ENCODE assay signal across 9 cellular contexts in genomic region chr6:167501831-167502385, GRCh38.
DNase-seq lines count a peak whose midpoint lies in the region; ATAC-seq and TF ChIP-seq lines count a peak whose summit lies in the region.
"Had no signal": no experiment of that assay in that cellular context is flagged by ENCODE, and none has a peak within 500 bp of the region (broad histone marks: within the 10 kb centered on the region; RNA-seq: fewer than 3 reads in every experiment).

No MANE protein-coding gene starts in this region.

- intact Hi-C loops in vagina (cut with DNase I): no loop called here

- H3K27me3 ChIP-seq in BLaER1: no peaks in the 10 kb centered on the region
- H3K27me3 ChIP-seq in H7 (ENCODE audit: control insufficient read depth, insufficient read depth, low read length): no peaks in the 10 kb centered on the region
- no peaks in the 10 kb centered on the region for H3K27me3 ChIP-seq in vagina

- no peak for TF ChIP-seq CTCF in vagina (IDR thresholded peaks at IDR 0.05)

- ATAC-seq in HG03432 (IDR thresholded peaks at IDR 0.05; ENCODE audit: unreplicated experiment) (no peak), HG03175 (IDR thresholded peaks at IDR 0.05; ENCODE audit: unreplicated experiment) (no peak)

- H3K4me1 ChIP-seq in BLaER1 (peaks cover 63% of the 10 kb centered on the region), vagina (no peaks in the 10 kb centered on the region)

- in situ Hi-C loops in SK-MEL-5 (cut with HindIII; ENCODE audit: low pct_unique_long_range_greater_than_20kb, low sequenced_read_pairs): no loop called here

- DNase-seq in H7 (peak; percentile 84), SK-MEL-5 (ENCODE audit: low read depth, low spot score) (peak; percentile 45), left kidney (ENCODE audit: low read depth, low spot score) (peak; percentile 81), Kasumi-1 (lab: John Stamatoyannopoulos, UW) (no peak), vagina (ENCODE audit: extremely low spot score in 2 of 2) (no peak)
- DNase-seq: left cardiac atrium had no signal

- H3K4me3 ChIP-seq in BLaER1 (no peak overlapping the region), H7 (ENCODE audit: insufficient read depth, low read depth, low read length) (no peak overlapping the region), vagina (no peak overlapping the region)

- 0 out of 2 replicates have a peak overlapping the region, but pooled peaks have one; percentile 12 for H3K4me2 ChIP-seq in BLaER1

- peaks cover 14% of the 10 kb centered on the region; the same call in 1 of the 2 replicates for H3K9me3 ChIP-seq in BLaER1
- no peaks in the 10 kb centered on the region for H3K9me3 ChIP-seq in vagina

- H3K9ac ChIP-seq in BLaER1: no peak overlapping the region

- no peaks in the 10 kb centered on the region for H3K36me3 ChIP-seq in BLaER1
- no peaks in the 10 kb centered on the region for H3K36me3 ChIP-seq in H7 (replicated peaks; ENCODE audit: control insufficient read depth, insufficient read depth, low read length)
- no peaks in the 10 kb centered on the region for H3K36me3 ChIP-seq in vagina

- TF ChIP-seq POLR2A in vagina (IDR thresholded peaks at IDR 0.05): no peak

- no peaks in the 10 kb centered on the region for H4K20me1 ChIP-seq in BLaER1

- no peak overlapping the region for H3K27ac ChIP-seq in BLaER1
- no peak overlapping the region for H3K27ac ChIP-seq in vagina

Comparison
In these comparisons a context has a peak if more than half of its experiments do, and no peak if none do; other contexts are left out.
1. DNase-seq: peak in H7 (single experiment), SK-MEL-5 (single experiment) and left kidney (single experiment); none in Kasumi-1 (0 of 2) and vagina (0 of 2).